Comparison of ENCODE assay signal across 12 cellular contexts in genomic region chr1:76759950-76760349, GRCh38.
DNase-seq lines count a peak whose midpoint lies in the region; ATAC-seq, FAIRE-seq and TF ChIP-seq lines count a peak whose summit lies in the region.
"Had no signal": no experiment of that assay in that cellular context is flagged by ENCODE, and none has a peak within 500 bp of the region (broad histone marks: within the 10 kb centered on the region; RNA-seq: fewer than 3 reads in every experiment).

No MANE protein-coding gene starts in this region.

- H3K4me3 ChIP-seq in right cardiac atrium (ENCODE audit: low read length) (no peak overlapping the region), choroid plexus epithelial cell (ENCODE audit: low read depth, low read length) (no peak overlapping the region), Peyer's patch (no peak overlapping the region)

- no peaks in the 10 kb centered on the region for H3K4me1 ChIP-seq in right cardiac atrium (ENCODE audit: control insufficient read depth, insufficient read depth, low read length)
- no peaks in the 10 kb centered on the region for H3K4me1 ChIP-seq in Peyer's patch

- no peak for TF ChIP-seq CTCF in choroid plexus epithelial cell (conservative IDR thresholded peaks at IDR 0.05; ENCODE audit: low read depth, low read length)
- no peak for TF ChIP-seq CTCF in HFFc6 (IDR thresholded peaks at IDR 0.05)
- no peak for TF ChIP-seq CTCF in Peyer's patch (IDR thresholded peaks at IDR 0.05)

- no peak for TF ChIP-seq POLR2A in Peyer's patch (IDR thresholded peaks at IDR 0.05)

- H3K27ac ChIP-seq in right cardiac atrium (ENCODE audit: low read length): no peak overlapping the region
- no peak overlapping the region for H3K27ac ChIP-seq in Peyer's patch

- H3K27me3 ChIP-seq in right cardiac atrium (ENCODE audit: control insufficient read depth, insufficient read depth) (no peaks in the 10 kb centered on the region), Peyer's patch (no peaks in the 10 kb centered on the region)

- H3K9me3 ChIP-seq in right cardiac atrium (ENCODE audit: control insufficient read depth, low read length): no peaks in the 10 kb centered on the region
- H3K9me3 ChIP-seq in Peyer's patch: no peaks in the 10 kb centered on the region

- DNase-seq in right cardiac atrium: peak; percentile 27 to 42 (median 40)
- DNase-seq in left ventricle myocardium superior: no peak
- peak; percentile 96 for DNase-seq in NCI-H510A (lab: John Stamatoyannopoulos, UW)
- peak; percentile 50 for DNase-seq in choroid plexus epithelial cell (ENCODE audit: low read depth)
- DNase-seq in urothelium cell line (ENCODE audit: low spot score): peak; percentile 53
- no peak for DNase-seq in HFFc6
- DNase-seq in Peyer's patch: no peak
- DNase-seq in stimulated activated CD4-positive, alpha-beta T cell treated with anti-CD3 and anti-CD28 coated beads, Interleukin-1b, Interleukin-23, amount 100 ng/mL, for 48 hours: no peak
- DNase-seq: C1 segment of cervical spinal cord, NCI-H1930 had no signal

- H3K27me3 Mint-ChIP-seq in HFFc6 (ENCODE audit: insufficient read depth): no peaks in the 10 kb centered on the region; the same call in 1 of the 2 replicates

- peaks cover 4% of the 10 kb centered on the region; the same call in 1 of the 2 replicates for H3K9me3 Mint-ChIP-seq in HFFc6
- H3K9me3 Mint-ChIP-seq: activated naive CD4-positive, alpha-beta T cell treated with anti-CD3 and anti-CD28 coated beads, Interleukin-2, amount 50 U/mL, for 72 hours had no signal

- H3K36me3 Mint-ChIP-seq in HFFc6 (ENCODE audit: low read depth): no peaks in the 10 kb centered on the region
- H3K36me3 Mint-ChIP-seq: activated naive CD4-positive, alpha-beta T cell treated with anti-CD3 and anti-CD28 coated beads, Interleukin-2, amount 50 U/mL, for 72 hours had no signal

- no peak for ATAC-seq in right cardiac atrium
- no peak for ATAC-seq in left ventricle myocardium superior
- ATAC-seq: activated naive CD4-positive, alpha-beta T cell treated with anti-CD3 and anti-CD28 coated beads, Interleukin-2, amount 50 U/mL, for 72 hours; esophagus mucosa had no signal

- no peak overlapping the region for H3K27ac Mint-ChIP-seq in HFFc6
- H3K27ac Mint-ChIP-seq: activated naive CD4-positive, alpha-beta T cell treated with anti-CD3 and anti-CD28 coated beads, Interleukin-2, amount 50 U/mL, for 72 hours had no signal

- whole genome bisulfite sequencing in right cardiac atrium: 48% methylated on average over 4 of the region's 4 CpGs

- intact Hi-C loops in right cardiac atrium (cut with DNase I) (no loop called here), left ventricle myocardium superior (cut with micrococcal nuclease) (no loop called here)

- H3K36me3 ChIP-seq in Peyer's patch: no peaks in the 10 kb centered on the region

- no peaks in the 10 kb centered on the region for H3K4me1 Mint-ChIP-seq in HFFc6 (ENCODE audit: low read depth)

- FAIRE-seq in urothelium cell line (lab: Jason Lieb, UNC): no peak

- H3K4me3 Mint-ChIP-seq in HFFc6: no peak overlapping the region

Comparison
In these comparisons a context has a peak if more than half of its experiments do, and no peak if none do; other contexts are left out.
1. DNase-seq: peak in right cardiac atrium (3 of 3), NCI-H510A (single experiment), choroid plexus epithelial cell (single experiment) and urothelium cell line (single experiment); none in left ventricle myocardium superior (single experiment), HFFc6 (single experiment), Peyer's patch (0 of 3) and stimulated activated CD4-positive, alpha-beta T cell treated with anti-CD3 and anti-CD28 coated beads, Interleukin-1b, Interleukin-23, amount 100 ng/mL, for 48 hours (single experiment).